23 cellular contexts compared by ENCODE assay signal in genomic region chr16:20942271-20942670, GRCh38. TPM values are rescaled to one million over a fixed set of nuclear protein-coding genes. Genes with fewer than 3 reads are reported as not detected.
DNase-seq lines count a peak whose midpoint lies in the region; ATAC-seq, FAIRE-seq and TF ChIP-seq lines count a peak whose summit lies in the region.
"Had no signal": no experiment of that assay in that cellular context is flagged by ENCODE, and none has a peak within 500 bp of the region (broad histone marks: within the 10 kb centered on the region; RNA-seq: fewer than 3 reads in every experiment).

No MANE protein-coding gene starts in this region.

- TF ChIP-seq CTCF in IMR-90 (conservative IDR thresholded peaks at IDR 0.05; ENCODE audit: low read depth, low read length) = no peak
- TF ChIP-seq CTCF in H1 (IDR thresholded peaks at IDR 0.05; ENCODE audit: control extremely low read depth in 1 of 3, insufficient read depth in 1 of 3, low read depth in 1 of 3, low read length in 3 of 3) = no peak

- no peak overlapping the region for H3K4me2 ChIP-seq in IMR-90 (ENCODE audit: low read depth, low read length)
- H3K4me2 ChIP-seq in H1 (ENCODE audit: insufficient read depth in 1 of 2, low read depth in 2 of 2, low read length in 2 of 2) = no peak overlapping the region

- H3K9ac ChIP-seq in IMR-90 (ENCODE audit: low read depth, low read length) (no peak overlapping the region), H1 (replicated peaks in 1 of 4; ENCODE audit: extremely low read depth in 1 of 4, low read depth in 3 of 4, low read length in 3 of 4) (no peak overlapping the region)
- H3K9ac ChIP-seq: BLaER1 treated with 17β-estradiol and CSF1 and Interleukin-3, amounts not matched to agents 10 nM and 100 nM; GM23248 had no signal

- H2BK12ac ChIP-seq in H1 (ENCODE audit: low read depth, low read length) = no peak overlapping the region

- H3K4ac ChIP-seq in IMR-90 (ENCODE audit: low read depth, low read length) = no peak overlapping the region; the same call in 1 of the 2 replicates
- no peak overlapping the region for H3K4ac ChIP-seq in H1 (replicated peaks; ENCODE audit: insufficient read length, low read depth, low read length)

- H3K4me3 Mint-ChIP-seq in activated CD4-positive, alpha-beta T cell treated with anti-CD3 and anti-CD28 coated beads, Interleukin-2, amount 10 ng/mL, durations not matched to agents 24 days and 14 days = no peak overlapping the region
- H3K4me3 Mint-ChIP-seq in activated CD4-positive, alpha-beta T cell treated with anti-CD3 and anti-CD28 coated beads for 36 hours = no peak overlapping the region
- H3K4me3 Mint-ChIP-seq: B cell; CD4-positive, CD25-positive, alpha-beta regulatory T cell; CD8-positive, alpha-beta memory T cell had no signal

- no peak overlapping the region for H4K5ac ChIP-seq in IMR-90 (ENCODE audit: low read depth, low read length)
- H4K5ac ChIP-seq in H1 (ENCODE audit: insufficient read length, low read depth, low read length) = no peak overlapping the region

- no TSS peak for BruUV-seq in IMR-90 (replicated peaks; lab: Mats Ljungman, UMichigan)

- H3K9me3 ChIP-seq in IMR-90 (ENCODE audit: control insufficient read depth, insufficient read depth, low read length) = no peaks in the 10 kb centered on the region
- peaks cover 0 to 2% of the 10 kb centered on the region in 2 experiments; a peak in 1 of 4 replicates for H3K9me3 ChIP-seq in H1 (ENCODE audit: insufficient read depth in 2 of 2, low read depth in 1 of 2, low read length in 1 of 2)
- H3K9me3 ChIP-seq: BLaER1 treated with 17β-estradiol and CSF1 and Interleukin-3, amounts not matched to agents 10 nM and 100 nM had no signal

- H3K36me3 Mint-ChIP-seq in activated CD4-positive, alpha-beta T cell treated with anti-CD3 and anti-CD28 coated beads, Interleukin-2, amount 10 ng/mL, durations not matched to agents 24 days and 14 days (ENCODE audit: low read depth) = no peaks in the 10 kb centered on the region
- H3K36me3 Mint-ChIP-seq in activated CD4-positive, alpha-beta T cell treated with anti-CD3 and anti-CD28 coated beads for 36 hours (ENCODE audit: low read depth) = no peaks in the 10 kb centered on the region
- H3K36me3 Mint-ChIP-seq: CD4-positive, CD25-positive, alpha-beta regulatory T cell; CD8-positive, alpha-beta memory T cell had no signal

- no peaks in the 10 kb centered on the region for H3K79me1 ChIP-seq in IMR-90 (ENCODE audit: low read depth in 1 of 2, low read length in 2 of 2)
- H3K79me1 ChIP-seq in H1 (ENCODE audit: low read depth, low read length) = no peaks in the 10 kb centered on the region

- H3K4me1 ChIP-seq in IMR-90 (ENCODE audit: control insufficient read depth, insufficient read depth, low read length) = no peaks in the 10 kb centered on the region
- no peaks in the 10 kb centered on the region for H3K4me1 ChIP-seq in H1 (replicated peaks in 1 of 4; ENCODE audit: control insufficient read depth in 3 of 4, insufficient read depth in 4 of 4, low read length in 3 of 4)

- H3K56ac ChIP-seq in IMR-90 (ENCODE audit: extremely low read depth, insufficient read depth, low read length) (no peak overlapping the region; the same call in 1 of the 2 replicates), H1 (replicated peaks; ENCODE audit: insufficient read length, low read depth, low read length) (no peak overlapping the region)

- H4K91ac ChIP-seq in IMR-90 (ENCODE audit: insufficient read depth, low read depth, low read length) (no peak overlapping the region), H1 (replicated peaks; ENCODE audit: insufficient read length, low read length) (no peak overlapping the region)

- no peak for TF ChIP-seq EP300 in H1 (IDR thresholded peaks at IDR 0.05; ENCODE audit: borderline replicate concordance in 1 of 2, low read depth in 2 of 2, low read length in 2 of 2)

- no peak overlapping the region for H2AK5ac ChIP-seq in IMR-90 (ENCODE audit: low read depth, low read length)
- H2AK5ac ChIP-seq in H1 (ENCODE audit: low read depth, low read length) = no peak overlapping the region

- no peak for TF ChIP-seq POLR2A in IMR-90 (IDR thresholded peaks at IDR 0.05; ENCODE audit: low read depth, low read length)
- TF ChIP-seq POLR2A in H1 (IDR thresholded peaks at IDR 0.05; ENCODE audit: control extremely low read depth in 1 of 2, low read depth in 2 of 2, low read length in 2 of 2) = no peak

- H3K18ac ChIP-seq in IMR-90 (ENCODE audit: low read depth, low read length) (no peak overlapping the region), H1 (ENCODE audit: extremely low read depth, low read length) (no peak overlapping the region)

- H4K20me1 ChIP-seq in IMR-90 (ENCODE audit: insufficient read depth, low read length) (no peaks in the 10 kb centered on the region), H1 (replicated peaks in 1 of 2; ENCODE audit: control insufficient read depth in 1 of 2, insufficient read depth in 2 of 2, low read length in 2 of 2) (no peaks in the 10 kb centered on the region)
- H4K20me1 ChIP-seq: BLaER1 treated with 17β-estradiol and CSF1 and Interleukin-3, amounts not matched to agents 10 nM and 100 nM had no signal

- H2BK20ac ChIP-seq in IMR-90 (ENCODE audit: low read depth, low read length) (no peak overlapping the region), H1 (ENCODE audit: low read length) (no peak overlapping the region)

- WGBS in IMR-90 (ENCODE audit: extremely low coverage in 2 of 2, insufficient read length in 1 of 2), 2 experiments = 80% methylated on average over 1 of the region's 4 CpGs; no CpG with 5 or more reads in 1 of the 2 experiments
- WGBS in H1 (ENCODE audit: extremely low coverage in 1 of 2, insufficient coverage in 1 of 2, insufficient read length in 1 of 2, insufficient replicate concordance in 2 of 2, low coverage in 1 of 2, low lambda C conversion rate in 2 of 2, missing lambda C conversion rate in 1 of 2), 2 experiments = 86% methylated on average over 4 of the region's 4 CpGs; no CpG with 5 or more reads in 1 of the 2 experiments

- CTCF ChIA-PET in activated CD4-positive, alpha-beta T cell treated with anti-CD3 and anti-CD28 coated beads for 36 hours (lab: Charles Lee) = interaction anchor here (2.6 kb wide), 1 partner anchor 93 kb away, joined by 8 read pairs; no protein-coding TSS in a partner anchor
- CTCF ChIA-PET in IMR-90 (lab: Yijun Ruan, JAX) = no interaction called here
- CTCF ChIA-PET in H1 (lab: Charles Lee; ENCODE audit: partially characterized antibody) = interaction anchor here (0.9 to 1.4 kb wide), 2 partner anchors 12 to 16 kb away, joined by 3 to 4 read pairs; no protein-coding TSS in a partner anchor

- no peak overlapping the region for H3K23ac ChIP-seq in IMR-90 (ENCODE audit: low read depth, low read length)
- no peak overlapping the region for H3K23ac ChIP-seq in H1 (ENCODE audit: insufficient read length)

- no peak for ATAC-seq in activated CD4-positive, alpha-beta T cell treated with anti-CD3 and anti-CD28 coated beads for 36 hours
- ATAC-seq in IMR-90 (ENCODE audit: low read depth) (no peak), sciatic nerve (no peak), GM21737 (IDR thresholded peaks at IDR 0.05; ENCODE audit: unreplicated experiment) (no peak)
- ATAC-seq: GM12878, HepG2 had no signal

- no peak overlapping the region for H2BK15ac ChIP-seq in IMR-90 (ENCODE audit: low read depth, low read length)
- no peak overlapping the region for H2BK15ac ChIP-seq in H1 (ENCODE audit: low read length)

- dilution Hi-C loops in IMR-90 (cut with HindIII; ENCODE audit: low sequenced_read_pairs, unreplicated experiment) = no loop called here

- 0 out of 2 replicates have a peak, but pooled peaks cover 2% of the 10 kb centered on the region for H3K23me2 ChIP-seq in H1 (ENCODE audit: low read depth, low read length)

- H3K27me3 ChIP-seq in IMR-90 (ENCODE audit: control insufficient read depth, insufficient read depth, low read length) (no peaks in the 10 kb centered on the region), H1 (replicated peaks in 1 of 4; ENCODE audit: control insufficient read depth in 3 of 4, extremely low read depth in 1 of 4, insufficient read depth in 3 of 4, low read length in 3 of 4) (no peaks in the 10 kb centered on the region)
- H3K27me3 ChIP-seq: BLaER1 treated with 17β-estradiol and CSF1 and Interleukin-3, amounts not matched to agents 10 nM and 100 nM had no signal

- intact Hi-C loops in activated CD4-positive, alpha-beta T cell treated with anti-CD3 and anti-CD28 coated beads, Interleukin-2, amount 10 ng/mL, durations not matched to agents 24 days and 14 days (cut with micrococcal nuclease) = no loop called here
- intact Hi-C loops in activated CD4-positive, alpha-beta T cell treated with anti-CD3 and anti-CD28 coated beads for 36 hours (cut with DNase I, micrococcal nuclease) = loop anchor here in 1 of 2 experiments (5.0 kb wide), 2 partner anchors 200 to 360 kb away; partner anchors contain the start of gene THUMPD1
- intact Hi-C loops in IMR-90 (cut with micrococcal nuclease) = no loop called here
- intact Hi-C loops in sciatic nerve (cut with DNase I) = no loop called here

- H3K4me1 Mint-ChIP-seq in activated CD4-positive, alpha-beta T cell treated with anti-CD3 and anti-CD28 coated beads, Interleukin-2, amount 10 ng/mL, durations not matched to agents 24 days and 14 days = peaks cover 51% of the 10 kb centered on the region
- H3K4me1 Mint-ChIP-seq in activated CD4-positive, alpha-beta T cell treated with anti-CD3 and anti-CD28 coated beads for 36 hours = peaks cover 54% of the 10 kb centered on the region

- H2AFZ ChIP-seq in IMR-90 (replicated peaks; ENCODE audit: low read length, poor library complexity) (no peak overlapping the region), H1 (ENCODE audit: low read length) (peak overlapping the region; percentile 24; the same call in 1 of the 2 replicates)
- H2AFZ ChIP-seq: GM23248 had no signal

- no peak overlapping the region for H3K4me3 ChIP-seq in IMR-90 (ENCODE audit: insufficient read depth, low read depth, low read length)
- no peak overlapping the region for H3K4me3 ChIP-seq in H1 (ENCODE audit: extremely low read depth in 1 of 4, insufficient read depth in 2 of 4, low read depth in 3 of 4, low read length in 4 of 4)
- H3K4me3 ChIP-seq: BLaER1 treated with 17β-estradiol and CSF1 and Interleukin-3, amounts not matched to agents 10 nM and 100 nM; GM12878; GM23248 had no signal

- H3K9me3 Mint-ChIP-seq in activated CD4-positive, alpha-beta T cell treated with anti-CD3 and anti-CD28 coated beads, Interleukin-2, amount 10 ng/mL, durations not matched to agents 24 days and 14 days = no peaks in the 10 kb centered on the region
- no peaks in the 10 kb centered on the region for H3K9me3 Mint-ChIP-seq in activated CD4-positive, alpha-beta T cell treated with anti-CD3 and anti-CD28 coated beads for 36 hours (ENCODE audit: low read depth)
- H3K9me3 Mint-ChIP-seq: CD4-positive, CD25-positive, alpha-beta regulatory T cell; CD8-positive, alpha-beta memory T cell had no signal

- H3K9me1 ChIP-seq in IMR-90 (ENCODE audit: insufficient read depth, low read length) = no peaks in the 10 kb centered on the region

- in situ Hi-C loops in IMR-90 (cut with MboI; ENCODE audit: low sequenced_read_pairs) = no loop called here

- peak overlapping the region; percentile 28 for H2AK9ac ChIP-seq in IMR-90 (replicated peaks; ENCODE audit: low read depth, low read length, poor library complexity)

- H3K27ac ChIP-seq in IMR-90 (ENCODE audit: insufficient read depth, low read length) (no peak overlapping the region), H1 (ENCODE audit: low read depth, low read length) (no peak overlapping the region)
- H3K27ac ChIP-seq: GM23248 had no signal

- no peak overlapping the region for H4K8ac ChIP-seq in IMR-90 (ENCODE audit: low read depth in 2 of 2, low read length in 2 of 2)
- no peak overlapping the region for H4K8ac ChIP-seq in H1 (ENCODE audit: extremely low read depth, insufficient read depth, low read length)

- no peaks in the 10 kb centered on the region for H3K27me3 Mint-ChIP-seq in activated CD4-positive, alpha-beta T cell treated with anti-CD3 and anti-CD28 coated beads, Interleukin-2, amount 10 ng/mL, durations not matched to agents 24 days and 14 days
- no peaks in the 10 kb centered on the region for H3K27me3 Mint-ChIP-seq in activated CD4-positive, alpha-beta T cell treated with anti-CD3 and anti-CD28 coated beads for 36 hours
- H3K27me3 Mint-ChIP-seq: B cell; CD4-positive, CD25-positive, alpha-beta regulatory T cell had no signal

- DNase-seq in activated CD4-positive, alpha-beta T cell treated with anti-CD3 and anti-CD28 coated beads, Interleukin-2, amount 10 ng/mL, durations not matched to agents 24 days and 14 days = no peak
- DNase-seq in activated CD4-positive, alpha-beta T cell treated with anti-CD3 and anti-CD28 coated beads for 36 hours = no peak
- DNase-seq in IMR-90 = no peak
- no peak for DNase-seq in H1 (ENCODE audit: low read depth in 1 of 2, low spot score in 2 of 2)
- peak; percentile 13 for DNase-seq in sciatic nerve (ENCODE audit: low spot score)
- no peak for DNase-seq in nucleus accumbens (lab: John Stamatoyannopoulos, UW)
- no peak for DNase-seq in stimulated activated CD4-positive, alpha-beta T cell treated with anti-CD3 and anti-CD28 coated beads, Interleukin-4, amount 100 ng/mL, for 24 hours
- DNase-seq: 8988T; CD4-positive, CD25-positive, alpha-beta regulatory T cell; CD8-positive, alpha-beta memory T cell; COR-L47; DMS 273 treated with DMSO at 0.1 percent for 48 hours; DMS53; DND-41; EL; GM23248; H7 had no signal

- H3K36me3 ChIP-seq in IMR-90 (ENCODE audit: control insufficient read depth, insufficient read depth, low read length) (no peaks in the 10 kb centered on the region), H1 (ENCODE audit: control insufficient read depth in 2 of 4, insufficient read depth in 4 of 4, low read length in 3 of 4) (no peaks in the 10 kb centered on the region)
- H3K36me3 ChIP-seq: BLaER1 treated with 17β-estradiol and CSF1 and Interleukin-3, amounts not matched to agents 10 nM and 100 nM had no signal

- no peaks in the 10 kb centered on the region for H3K79me2 ChIP-seq in H1 (ENCODE audit: control insufficient read depth in 1 of 2, insufficient read depth in 2 of 2, low read length in 2 of 2)

- no peak for TF ChIP-seq RAD21 in IMR-90 (IDR thresholded peaks at IDR 0.05; ENCODE audit: low read length)
- no peak for TF ChIP-seq RAD21 in H1 (IDR thresholded peaks at IDR 0.05 in 1 of 2, conservative IDR thresholded peaks at IDR 0.05 in 1 of 2; ENCODE audit: low read depth in 2 of 2, low read length in 2 of 2)

- POLR2A ChIA-PET in activated CD4-positive, alpha-beta T cell treated with anti-CD3 and anti-CD28 coated beads for 36 hours (lab: Charles Lee) = no interaction called here
- POLR2A ChIA-PET in IMR-90 (lab: Charles Lee; ENCODE audit: unreplicated experiment) (no interaction called here), H1 (lab: Charles Lee; ENCODE audit: partially characterized antibody) (no interaction called here)

- no peak for FAIRE-seq in H1 (lab: Jason Lieb, UNC)
- FAIRE-seq: GM12878, GM19239, HepG2 had no signal

- no peak overlapping the region for H2BK120ac ChIP-seq in IMR-90 (ENCODE audit: low read depth, low read length)
- no peak overlapping the region for H2BK120ac ChIP-seq in H1 (replicated peaks; ENCODE audit: low read depth, low read length)

- H2BK5ac ChIP-seq in IMR-90 (ENCODE audit: low read depth, low read length, poor library complexity, severe bottlenecking) (no peak overlapping the region), H1 (ENCODE audit: low read depth, low read length) (no peak overlapping the region)

- H3K14ac ChIP-seq in IMR-90 (replicated peaks; ENCODE audit: low read depth, low read length) (no peak overlapping the region), H1 (ENCODE audit: insufficient read length) (no peak overlapping the region)

- H3K27ac Mint-ChIP-seq in activated CD4-positive, alpha-beta T cell treated with anti-CD3 and anti-CD28 coated beads, Interleukin-2, amount 10 ng/mL, durations not matched to agents 24 days and 14 days = peak overlapping the region; percentile 43
- H3K27ac Mint-ChIP-seq in activated CD4-positive, alpha-beta T cell treated with anti-CD3 and anti-CD28 coated beads for 36 hours = no peak overlapping the region
- H3K27ac Mint-ChIP-seq: B cell; CD4-positive, CD25-positive, alpha-beta regulatory T cell; CD8-positive, alpha-beta memory T cell had no signal

RNA-seq across cellular contexts. Expression of gene LYRM1, which starts 41.7 kb away (rescaled TPM):
- 20.9 and 26.5 TPM in 2 replicates for total RNA-seq in activated CD4-positive, alpha-beta T cell treated with anti-CD3 and anti-CD28 coated beads, Interleukin-2, amount 10 ng/mL, durations not matched to agents 24 days and 14 days
- total RNA-seq in activated CD4-positive, alpha-beta T cell treated with anti-CD3 and anti-CD28 coated beads for 36 hours = 10 to 100 TPM; 24.7 to 29.5 TPM
- 35.0 and 43.6 TPM in 2 replicates for total RNA-seq in IMR-90 (2012; rRNA removed)
- 15.8 and 19.0 TPM in 2 replicates for polyA plus RNA-seq in IMR-90 (2012; rRNA removed)
- polyA plus RNA-seq in IMR-90 (2012; cell fraction: cytosol; rRNA removed) = 7.2 and 10.4 TPM in 2 replicates
- 3.3 and 13.6 TPM in 2 replicates for polyA plus RNA-seq in IMR-90 (2012; cell fraction: nucleus; rRNA removed; ENCODE audit: low replicate concordance)
- 13.4 and 14.2 TPM in 2 replicates for total RNA-seq in H1 (2021; fragmentation: NEBNext Ultra II Directional; extraction: Animal tissue kit (Norgen Biotek cat#: 25700))
- polyA plus RNA-seq in H1 (2011; rRNA removed) = 8.1 and 11.6 TPM in 2 replicates
- 19.4 TPM for polyA plus RNA-seq in H1 (2011; cell fraction: cytosol; rRNA removed)
- polyA plus RNA-seq in H1 (2011; cell fraction: nucleus; rRNA removed) = 8.4 TPM
- polyA plus RNA-seq in H1 (2012, experiment 1 of 2) = 15.8 to 19.1 TPM (median 17.7 TPM) in 4 replicates
- polyA plus RNA-seq in H1 (2012, experiment 2 of 2) = 2.6 TPM
- 15.8 TPM for polyA plus RNA-seq in H1 (2013, experiment 1 of 2)
- 13.6 TPM for polyA plus RNA-seq in H1 (2013, experiment 2 of 2)
- 6.2 and 8.0 TPM in 2 replicates for polyA minus RNA-seq in H1 (2011; rRNA and poly(A)+ RNA removed)
- 10.1 TPM for polyA minus RNA-seq in H1 (2011; cell fraction: cytosol; rRNA and poly(A)+ RNA removed)
- polyA minus RNA-seq in H1 (2011; cell fraction: nucleus; rRNA and poly(A)+ RNA removed) = 7.5 TPM
- total RNA-seq in sciatic nerve = 25.6 TPM

RNA-seq across cellular contexts. Expression of gene DCUN1D3, which starts 42.1 kb away (rescaled TPM):
- 10.8 and 12.3 TPM in 2 replicates for total RNA-seq in activated CD4-positive, alpha-beta T cell treated with anti-CD3 and anti-CD28 coated beads, Interleukin-2, amount 10 ng/mL, durations not matched to agents 24 days and 14 days
- 1 to 10 TPM; 4.2 to 5.1 TPM for total RNA-seq in activated CD4-positive, alpha-beta T cell treated with anti-CD3 and anti-CD28 coated beads for 36 hours
- 42.3 and 51.7 TPM in 2 replicates for total RNA-seq in IMR-90 (2012; rRNA removed)
- polyA plus RNA-seq in IMR-90 (2012; rRNA removed) = 7.4 and 8.1 TPM in 2 replicates
- polyA plus RNA-seq in IMR-90 (2012; cell fraction: cytosol; rRNA removed) = 2.8 and 4.2 TPM in 2 replicates
- polyA plus RNA-seq in IMR-90 (2012; cell fraction: nucleus; rRNA removed; ENCODE audit: low replicate concordance) = 4.4 and 12.9 TPM in 2 replicates
- 18.2 and 18.5 TPM in 2 replicates for total RNA-seq in H1 (2021; fragmentation: NEBNext Ultra II Directional; extraction: Animal tissue kit (Norgen Biotek cat#: 25700))
- 2.0 and 3.5 TPM in 2 replicates for polyA plus RNA-seq in H1 (2011; rRNA removed)
- polyA plus RNA-seq in H1 (2011; cell fraction: cytosol; rRNA removed) = 3.7 TPM
- 2.7 TPM for polyA plus RNA-seq in H1 (2011; cell fraction: nucleus; rRNA removed)
- 5.4 to 7.4 TPM (median 5.9 TPM) in 4 replicates for polyA plus RNA-seq in H1 (2012, experiment 1 of 2)
- polyA plus RNA-seq in H1 (2012, experiment 2 of 2) = 2.1 TPM
- polyA plus RNA-seq in H1 (2013, experiment 1 of 2) = 5.6 TPM
- 5.7 TPM for polyA plus RNA-seq in H1 (2013, experiment 2 of 2)
- 12.7 and 12.9 TPM in 2 replicates for polyA minus RNA-seq in H1 (2011; rRNA and poly(A)+ RNA removed)
- polyA minus RNA-seq in H1 (2011; cell fraction: cytosol; rRNA and poly(A)+ RNA removed) = 5.9 TPM
- 6.8 TPM for polyA minus RNA-seq in H1 (2011; cell fraction: nucleus; rRNA and poly(A)+ RNA removed)
- 30.7 TPM for total RNA-seq in sciatic nerve
